ENCODE assay signal across 8 cellular contexts in the genomic region with DNA sequence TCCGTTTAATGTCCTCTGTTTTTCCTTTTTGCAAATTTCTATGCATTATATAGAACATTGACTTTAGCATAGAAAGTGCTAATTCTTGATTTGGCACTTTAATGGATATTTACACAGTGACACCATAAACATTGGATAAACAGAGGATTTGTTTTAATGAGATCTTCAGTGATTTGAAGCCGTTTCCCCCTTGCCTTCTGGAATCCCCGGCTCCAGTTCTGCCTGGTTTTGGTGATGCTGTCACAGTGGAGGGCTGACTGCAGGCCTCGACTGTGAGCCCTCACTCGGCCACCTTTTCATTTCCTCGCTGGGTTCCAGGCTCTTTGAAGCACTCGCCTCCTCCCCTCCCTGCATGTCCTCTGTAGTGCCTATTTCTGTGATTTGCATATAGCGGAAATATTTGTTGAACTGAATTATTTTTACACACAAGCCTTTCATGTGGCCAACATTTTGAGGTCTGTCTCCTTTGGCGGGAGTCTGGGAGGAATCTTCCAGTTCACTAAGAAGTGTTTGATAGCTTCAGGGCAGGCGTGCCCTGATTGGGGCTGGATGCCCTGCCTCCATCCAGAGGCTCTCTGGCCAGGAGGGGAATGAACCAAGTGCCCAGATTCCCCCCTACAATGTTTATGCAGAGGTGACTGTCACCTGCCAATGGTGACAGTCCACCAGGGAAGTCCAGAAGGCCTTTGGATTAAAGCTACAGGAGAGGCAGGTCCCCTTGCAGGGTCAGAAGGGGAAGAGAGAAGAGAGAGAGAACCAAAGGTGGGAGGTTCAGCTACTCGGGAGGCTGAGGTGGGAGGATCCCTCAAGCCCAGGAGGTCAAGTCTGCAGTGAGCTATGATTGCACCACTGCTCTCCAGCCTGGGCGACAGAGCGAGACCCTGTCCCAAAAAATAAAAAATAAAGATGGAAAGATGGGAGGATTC.
A peak's percentile ranks its signal among the peaks of the same experiment; 100 is the strongest.
DNase-seq lines count a peak whose midpoint lies in the region; ATAC-seq, FAIRE-seq and TF ChIP-seq lines count a peak whose summit lies in the region.

No MANE protein-coding gene starts in this region.

- H3K9me3 ChIP-seq in A549 (no peaks in the 10 kb centered on the region), esophagus squamous epithelium (no peaks in the 10 kb centered on the region)

- H3K36me3 Mint-ChIP-seq in activated T-helper 2 cell treated with anti-CD3 and anti-CD28 coated beads, Interferon-gamma antibody, Interleukin-2, Interleukin-4, amounts not matched to agents 10 μg/mL and 5 μg/mL and 100 μg/mL, durations not matched to agents 14 hours and 24 hours and 36 hours (ENCODE audit: low read depth) = no peaks in the 10 kb centered on the region

- H3K27me3 Mint-ChIP-seq in activated T-helper 2 cell treated with anti-CD3 and anti-CD28 coated beads, Interferon-gamma antibody, Interleukin-2, Interleukin-4, amounts not matched to agents 10 μg/mL and 5 μg/mL and 100 μg/mL, durations not matched to agents 14 hours and 24 hours and 36 hours (ENCODE audit: low read depth) = no peaks in the 10 kb centered on the region

- TF ChIP-seq POLR2A in A549 (IDR thresholded peaks at IDR 0.05; ENCODE audit: low read length) (no peak), esophagus squamous epithelium (IDR thresholded peaks at IDR 0.05) (no peak)

- no peak for TF ChIP-seq CTCF in A549 (IDR thresholded peaks at IDR 0.05)
- TF ChIP-seq CTCF in esophagus squamous epithelium (IDR thresholded peaks at IDR 0.05) = no peak
- TF ChIP-seq CTCF in dorsolateral prefrontal cortex (IDR thresholded peaks at IDR 0.05 in 54 of 56, conservative IDR thresholded peaks at IDR 0.05 in 2 of 56; ENCODE audit: low read depth in 1 of 56, partially characterized antibody in 56 of 56) = no peak

- H3K27ac ChIP-seq in A549 (peak overlapping the region; percentile 93 to 96), esophagus squamous epithelium (peak overlapping the region in 3 of 4 donors; percentile 66 to 86 (median 84)), dorsolateral prefrontal cortex (peak overlapping the region in 2 of 59 donors; percentile 22 to 38)

- no peak overlapping the region for H3K4me3 Mint-ChIP-seq in activated T-helper 2 cell treated with anti-CD3 and anti-CD28 coated beads, Interferon-gamma antibody, Interleukin-2, Interleukin-4, amounts not matched to agents 10 μg/mL and 5 μg/mL and 100 μg/mL, durations not matched to agents 14 hours and 24 hours and 36 hours (ENCODE audit: low read depth)

- WGBS in A549 (ENCODE audit: missing lambda C conversion rate) = 80% methylated on average over 13 of the region's 13 CpGs
- WGBS in esophagus squamous epithelium, 2 donors = 69 to 72% methylated on average over 12 of the region's 13 CpGs

- H3K4me2 ChIP-seq in A549 = peak overlapping the region; percentile 72; the same call in 2 of the 3 replicates

- no peaks in the 10 kb centered on the region for H3K36me3 ChIP-seq in esophagus squamous epithelium

- no peak for DNase-seq in A549 (ENCODE audit: low read depth in 1 of 2, low spot score in 1 of 2)
- peak; percentile 32 for DNase-seq in GM18507 (ENCODE audit: extremely low spot score, insufficient read length, low read depth)
- no peak for DNase-seq in esophagus squamous epithelium (lab: John Stamatoyannopoulos, UW)
- no peak for DNase-seq in activated T-helper 2 cell treated with anti-CD3 and anti-CD28 coated beads, Interferon-gamma antibody, Interleukin-2, Interleukin-4, amounts not matched to agents 10 μg/mL and 5 μg/mL and 100 μg/mL, durations not matched to agents 14 hours and 24 hours and 36 hours (ENCODE audit: low spot score)
- no peak for DNase-seq in dorsolateral prefrontal cortex
- no peak for DNase-seq in NCI-H128 (lab: John Stamatoyannopoulos, UW; ENCODE audit: unreplicated experiment)

- no peak for TF ChIP-seq RAD21 in A549 (conservative IDR thresholded peaks at IDR 0.05 in 1 of 2, IDR thresholded peaks at IDR 0.05 in 1 of 2)

- H3K4me3 ChIP-seq in A549 (no peak overlapping the region), esophagus squamous epithelium (no peak overlapping the region), dorsolateral prefrontal cortex (no peak overlapping the region)

- intact Hi-C loops in esophagus squamous epithelium (cut with DNase I) = no loop called here
- intact Hi-C loops in activated T-helper 2 cell treated with anti-CD3 and anti-CD28 coated beads, Interferon-gamma antibody, Interleukin-2, Interleukin-4, amounts not matched to agents 10 μg/mL and 5 μg/mL and 100 μg/mL, durations not matched to agents 14 hours and 24 hours and 36 hours (cut with micrococcal nuclease) = no loop called here
- intact Hi-C loops in dorsolateral prefrontal cortex (cut with DNase I) = loop anchor here in 1 of 2 donors (5.0 to 10.0 kb wide), 2 partner anchors 47 to 230 kb away; no protein-coding TSS in a partner anchor

- CTCF ChIA-PET in A549 (lab: Yijun Ruan, JAX) = interaction anchor here (0.8 to 1.7 kb wide), 2 partner anchors 19 to 352 kb away, joined by 3 to 7 read pairs; no protein-coding TSS in a partner anchor

- TF ChIP-seq EP300 in A549 (IDR thresholded peaks at IDR 0.05) = no peak

- no peaks in the 10 kb centered on the region for H3K9me3 Mint-ChIP-seq in activated T-helper 2 cell treated with anti-CD3 and anti-CD28 coated beads, Interferon-gamma antibody, Interleukin-2, Interleukin-4, amounts not matched to agents 10 μg/mL and 5 μg/mL and 100 μg/mL, durations not matched to agents 14 hours and 24 hours and 36 hours

- ATAC-seq in A549 = no peak
- peak; percentile 57 for ATAC-seq in HG03442 (IDR thresholded peaks at IDR 0.05; ENCODE audit: unreplicated experiment)
- no peak for ATAC-seq in HG03469 (IDR thresholded peaks at IDR 0.05; ENCODE audit: unreplicated experiment)

- POLR2A ChIA-PET in A549 (lab: Yijun Ruan, JAX) = no interaction called here

- peaks cover 8% of the 10 kb centered on the region for H3K4me1 Mint-ChIP-seq in activated T-helper 2 cell treated with anti-CD3 and anti-CD28 coated beads, Interferon-gamma antibody, Interleukin-2, Interleukin-4, amounts not matched to agents 10 μg/mL and 5 μg/mL and 100 μg/mL, durations not matched to agents 14 hours and 24 hours and 36 hours (ENCODE audit: low read depth)

- no peak overlapping the region for H3K27ac Mint-ChIP-seq in activated T-helper 2 cell treated with anti-CD3 and anti-CD28 coated beads, Interferon-gamma antibody, Interleukin-2, Interleukin-4, amounts not matched to agents 10 μg/mL and 5 μg/mL and 100 μg/mL, durations not matched to agents 14 hours and 24 hours and 36 hours

- FAIRE-seq in A549 (lab: Jason Lieb, UNC) (no peak), GM18507 (lab: Jason Lieb, UNC) (peak; percentile 79)

- peaks cover 84% of the 10 kb centered on the region for H3K4me1 ChIP-seq in A549
- H3K4me1 ChIP-seq in esophagus squamous epithelium = peaks cover 26 to 62% (median 30%) of the 10 kb centered on the region in 3 donors

- H3K27me3 ChIP-seq in esophagus squamous epithelium = no peaks in the 10 kb centered on the region
- H3K27me3 ChIP-seq in dorsolateral prefrontal cortex = no peaks in the 10 kb centered on the region

TF ChIP-seq in A549, 52 proteins besides CTCF, POLR2A, EP300 and RAD21:
- TF ChIP-seq CHD2 (IDR thresholded peaks at IDR 0.05; ENCODE audit: low read length, partially characterized antibody) = no peak
